Comparison of ENCODE assay signal across 10 cellular contexts in the genomic region with DNA sequence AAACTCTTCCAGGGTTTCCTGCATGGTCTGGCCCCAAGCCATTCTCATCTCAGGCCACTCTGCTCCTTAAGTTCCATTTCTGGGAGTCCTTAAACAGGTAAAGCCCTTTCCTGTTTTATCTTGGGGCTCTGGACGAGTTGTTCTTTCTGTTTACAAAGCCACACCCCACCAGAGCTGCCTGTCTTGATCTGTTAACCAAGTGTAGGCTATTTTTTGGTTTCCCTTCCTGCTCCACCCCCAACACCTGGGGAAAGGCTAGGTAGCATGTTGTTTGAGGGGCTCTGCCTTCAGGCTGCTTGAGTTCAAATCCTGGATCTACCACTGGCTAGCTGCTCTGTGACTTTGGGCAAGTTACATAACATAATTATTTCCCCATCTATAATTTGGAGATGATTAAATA. TPM values are rescaled to one million over a fixed set of nuclear protein-coding genes. Genes with fewer than 3 reads are reported as not detected.
A peak's percentile ranks its signal among the peaks of the same experiment; 100 is the strongest.
DNase-seq lines count a peak whose midpoint lies in the region; ATAC-seq lines count a peak whose summit lies in the region.
"Had no signal": no experiment of that assay in that cellular context is flagged by ENCODE, and none has a peak within 500 bp of the region (broad histone marks: within the 10 kb centered on the region; RNA-seq: fewer than 3 reads in every experiment).

No MANE protein-coding gene starts in this region.

- peaks cover 34% of the 10 kb centered on the region for H3K36me3 Mint-ChIP-seq in activated CD4-positive, alpha-beta T cell treated with anti-CD3 and anti-CD28 coated beads, Interleukin-2, amount 10 ng/mL, durations not matched to agents 7 days and 5 days (ENCODE audit: low read depth)
- H3K36me3 Mint-ChIP-seq in stimulated activated effector memory CD8-positive, alpha-beta T cell treated with anti-CD3 and anti-CD28 coated beads, Interleukin-12 subunit alpha, Interleukin-12 subunit beta, amount 100 ng/mL, for 72 hours: peaks cover 42% of the 10 kb centered on the region

- peak overlapping the region; percentile 71 for H3K4me3 Mint-ChIP-seq in activated CD4-positive, alpha-beta T cell treated with anti-CD3 and anti-CD28 coated beads, Interleukin-2, amount 10 ng/mL, durations not matched to agents 7 days and 5 days
- peak overlapping the region; percentile 84 for H3K4me3 Mint-ChIP-seq in stimulated activated effector memory CD8-positive, alpha-beta T cell treated with anti-CD3 and anti-CD28 coated beads, Interleukin-12 subunit alpha, Interleukin-12 subunit beta, amount 100 ng/mL, for 72 hours

- H3K27ac Mint-ChIP-seq in activated CD4-positive, alpha-beta T cell treated with anti-CD3 and anti-CD28 coated beads, Interleukin-2, amount 10 ng/mL, durations not matched to agents 7 days and 5 days: peak overlapping the region; percentile 87
- H3K27ac Mint-ChIP-seq in stimulated activated effector memory CD8-positive, alpha-beta T cell treated with anti-CD3 and anti-CD28 coated beads, Interleukin-12 subunit alpha, Interleukin-12 subunit beta, amount 100 ng/mL, for 72 hours: peak overlapping the region; percentile 96
- H3K27ac Mint-ChIP-seq: mesothelial cell of epicardium had no signal

- DNase-seq in activated CD4-positive, alpha-beta T cell treated with anti-CD3 and anti-CD28 coated beads, Interleukin-2, amount 10 ng/mL, durations not matched to agents 7 days and 5 days: no peak
- no peak for DNase-seq in activated CD4-positive, alpha-beta T cell treated with anti-CD3 and anti-CD28 coated beads for 4 hours
- peak; percentile 3 for DNase-seq in NCI-H748 (lab: John Stamatoyannopoulos, UW; ENCODE audit: unreplicated experiment)
- DNase-seq in caudate nucleus (lab: John Stamatoyannopoulos, UW): no peak
- no peak for DNase-seq in stimulated activated effector memory CD8-positive, alpha-beta T cell treated with anti-CD3 and anti-CD28 coated beads, Interleukin-12 subunit alpha, Interleukin-12 subunit beta, amount 100 ng/mL, for 72 hours (ENCODE audit: low spot score in 2 of 2)
- DNase-seq: gastrocnemius medialis had no signal

- peaks cover 49% of the 10 kb centered on the region for H3K4me1 Mint-ChIP-seq in activated CD4-positive, alpha-beta T cell treated with anti-CD3 and anti-CD28 coated beads, Interleukin-2, amount 10 ng/mL, durations not matched to agents 7 days and 5 days
- H3K4me1 Mint-ChIP-seq in stimulated activated effector memory CD8-positive, alpha-beta T cell treated with anti-CD3 and anti-CD28 coated beads, Interleukin-12 subunit alpha, Interleukin-12 subunit beta, amount 100 ng/mL, for 72 hours: peaks cover 49% of the 10 kb centered on the region

- H3K27me3 Mint-ChIP-seq in activated CD4-positive, alpha-beta T cell treated with anti-CD3 and anti-CD28 coated beads, Interleukin-2, amount 10 ng/mL, durations not matched to agents 7 days and 5 days: peaks cover 3% of the 10 kb centered on the region

- H3K27ac ChIP-seq in caudate nucleus (ENCODE audit: low read depth, low read length): peak overlapping the region; percentile 14

- H3K9me3 Mint-ChIP-seq in activated CD4-positive, alpha-beta T cell treated with anti-CD3 and anti-CD28 coated beads, Interleukin-2, amount 10 ng/mL, durations not matched to agents 7 days and 5 days: peaks cover 8% of the 10 kb centered on the region
- no peaks in the 10 kb centered on the region for H3K9me3 Mint-ChIP-seq in stimulated activated effector memory CD8-positive, alpha-beta T cell treated with anti-CD3 and anti-CD28 coated beads, Interleukin-12 subunit alpha, Interleukin-12 subunit beta, amount 100 ng/mL, for 72 hours
- H3K9me3 Mint-ChIP-seq: mesothelial cell of epicardium had no signal

- CTCF ChIA-PET in activated CD4-positive, alpha-beta T cell treated with anti-CD3 and anti-CD28 coated beads, Interleukin-2, amount 10 ng/mL, durations not matched to agents 7 days and 5 days (lab: Charles Lee): interaction anchor here (1.4 to 2.8 kb wide), 2 partner anchors 10 to 12 kb away, joined by 4 to 12 read pairs; no protein-coding TSS in a partner anchor

- POLR2A ChIA-PET in activated CD4-positive, alpha-beta T cell treated with anti-CD3 and anti-CD28 coated beads, Interleukin-2, amount 10 ng/mL, durations not matched to agents 7 days and 5 days (lab: Charles Lee): no interaction called here

- no peak for ATAC-seq in stimulated activated effector memory CD8-positive, alpha-beta T cell treated with anti-CD3 and anti-CD28 coated beads, Interleukin-12 subunit alpha, Interleukin-12 subunit beta, amount 100 ng/mL, for 72 hours
- ATAC-seq in GM21528 (IDR thresholded peaks at IDR 0.05; ENCODE audit: low FRiP score, unreplicated experiment) (no peak), HG02884 (IDR thresholded peaks at IDR 0.05; ENCODE audit: unreplicated experiment) (no peak), GM21360 (IDR thresholded peaks at IDR 0.05; ENCODE audit: unreplicated experiment) (no peak)

RNA-seq across cellular contexts. Expression of gene ERVMER34-1, which starts 40.0 kb away (rescaled TPM):
- not detected for total RNA-seq in activated CD4-positive, alpha-beta T cell treated with anti-CD3 and anti-CD28 coated beads, Interleukin-2, amount 10 ng/mL, durations not matched to agents 7 days and 5 days
- total RNA-seq: gastrocnemius medialis had no signal

RNA-seq across cellular contexts. Expression of gene USP46, which starts 52.2 kb away (rescaled TPM):
- total RNA-seq in activated CD4-positive, alpha-beta T cell treated with anti-CD3 and anti-CD28 coated beads, Interleukin-2, amount 10 ng/mL, durations not matched to agents 7 days and 5 days: 1 to 10 TPM; 8.7 to 8.9 TPM
